17 cellular contexts compared by ENCODE assay signal in genomic region chr2:179193759-179194394, GRCh38.
A peak's percentile ranks its signal among the peaks of the same experiment; 100 is the strongest.
DNase-seq lines count a peak whose midpoint lies in the region; ATAC-seq and TF ChIP-seq lines count a peak whose summit lies in the region.
"Had no signal": no experiment of that assay in that cellular context is flagged by ENCODE, and none has a peak within 500 bp of the region (broad histone marks: within the 10 kb centered on the region; RNA-seq: fewer than 3 reads in every experiment).

No MANE protein-coding gene starts in this region.

- no peaks in the 10 kb centered on the region for H3F3A ChIP-seq in Loucy (ENCODE audit: low read depth)

- H3K9me3 Mint-ChIP-seq in endodermal cell, result peaks cover 58% of the 10 kb centered on the region
- peaks cover 96% of the 10 kb centered on the region for H3K9me3 Mint-ChIP-seq in nephron progenitor cell
- H3K9me3 Mint-ChIP-seq in activated T-cell treated with anti-CD3 and anti-CD28 coated beads, Interleukin-2, amount 50 U/mL, for 4 hours, result peaks cover 5% of the 10 kb centered on the region

- DNase-seq in CD1c-positive myeloid dendritic cell (ENCODE audit: extremely low spot score) (peak; percentile 0), endodermal cell (no peak), nephron progenitor cell (no peak), aorta (no peak), left colon (no peak)
- DNase-seq in activated T-cell treated with anti-CD3 and anti-CD28 coated beads, Interleukin-2, amount 50 U/mL, for 4 hours, result no peak
- DNase-seq: CD8-positive, alpha-beta T cell; DMS79; KG1; NCI-H1436 treated with DMSO at 0.1 percent for 48 hours; NCI-H2029 treated with DMSO at 0.1 percent for 48 hours; NCI-H2171 treated with DMSO at 0.1 percent for 48 hours; NCI-H446 treated with DMSO at 0.1 percent for 48 hours; NCI-H748 treated with DMSO at 0.1 percent for 48 hours had no signal

- H3K27ac ChIP-seq in endodermal cell (ENCODE audit: low read depth, low read length) (no peak overlapping the region), aorta (ENCODE audit: low read depth in 1 of 2, low read length in 2 of 2) (no peak overlapping the region)
- H3K27ac ChIP-seq: SK-N-MC had no signal

- no peak overlapping the region for H2AFZ ChIP-seq in Loucy (ENCODE audit: low read length)

- H4K20me1 ChIP-seq in Loucy (ENCODE audit: insufficient read depth, low read length, poor library complexity, severe bottlenecking), result no peaks in the 10 kb centered on the region

- intact Hi-C loops in aorta (cut with DNase I) (no loop called here), left colon (cut with DNase I, micrococcal nuclease) (no loop called here)

- H3K4me1 ChIP-seq in Loucy (ENCODE audit: insufficient read depth, low read length, poor library complexity, severe bottlenecking) (no peaks in the 10 kb centered on the region), endodermal cell (ENCODE audit: control insufficient read depth, insufficient read depth, low read length) (no peaks in the 10 kb centered on the region), aorta (ENCODE audit: control insufficient read depth in 1 of 2, insufficient read depth in 2 of 2, low read length in 2 of 2) (peaks cover 0 to 3% of the 10 kb centered on the region in 2 donors)

- H3K4me3 Mint-ChIP-seq in endodermal cell, result no peak overlapping the region
- no peak overlapping the region for H3K4me3 Mint-ChIP-seq in nephron progenitor cell
- H3K4me3 Mint-ChIP-seq in activated T-cell treated with anti-CD3 and anti-CD28 coated beads, Interleukin-2, amount 50 U/mL, for 4 hours, result no peak overlapping the region
- H3K4me3 Mint-ChIP-seq: CD8-positive, alpha-beta T cell had no signal

- peaks cover 26% of the 10 kb centered on the region for H3K36me3 ChIP-seq in Loucy (ENCODE audit: insufficient read depth, low read length)
- H3K36me3 ChIP-seq in endodermal cell (ENCODE audit: control insufficient read depth, insufficient read depth, low read length), result peaks cover 13% of the 10 kb centered on the region
- no peaks in the 10 kb centered on the region for H3K36me3 ChIP-seq in aorta (ENCODE audit: control insufficient read depth in 1 of 2, insufficient read depth in 2 of 2, low read length in 1 of 2)

- H3K4me1 Mint-ChIP-seq in endodermal cell, result no peaks in the 10 kb centered on the region
- no peaks in the 10 kb centered on the region for H3K4me1 Mint-ChIP-seq in nephron progenitor cell
- peaks cover 22% of the 10 kb centered on the region for H3K4me1 Mint-ChIP-seq in activated T-cell treated with anti-CD3 and anti-CD28 coated beads, Interleukin-2, amount 50 U/mL, for 4 hours (ENCODE audit: low read depth)

- TF ChIP-seq CTCF in Loucy (conservative IDR thresholded peaks at IDR 0.05; ENCODE audit: low read length), result 0 out of 2 replicates have a peak, but pooled peaks have one; percentile 15
- peak; percentile 44 for TF ChIP-seq CTCF in endodermal cell (conservative IDR thresholded peaks at IDR 0.05)
- TF ChIP-seq CTCF in nephron progenitor cell (IDR thresholded peaks at IDR 0.05), result no peak

- H3K79me2 ChIP-seq in Loucy (ENCODE audit: insufficient read depth, low read length), result peaks cover 60% of the 10 kb centered on the region

- ATAC-seq in activated T-cell treated with anti-CD3 and anti-CD28 coated beads, Interleukin-2, amount 50 U/mL, for 4 hours, result no peak
- no peak for ATAC-seq in aorta (ENCODE audit: low FRiP score)
- no peak for ATAC-seq in left colon
- ATAC-seq: CD8-positive, alpha-beta T cell; HCT116 had no signal

- H3K9ac ChIP-seq in Loucy (ENCODE audit: low read depth, low read length, poor library complexity, severe bottlenecking) (no peak overlapping the region), endodermal cell (ENCODE audit: extremely low read depth, low read length, poor library complexity, severe bottlenecking) (no peak overlapping the region)

- H3K9me2 ChIP-seq in Loucy (replicated peaks; ENCODE audit: low read depth, low read length), result no peaks in the 10 kb centered on the region

- no peak overlapping the region for H3K4me2 ChIP-seq in Loucy (ENCODE audit: low read depth, low read length, poor library complexity, severe bottlenecking)

- peaks cover 54% of the 10 kb centered on the region for H3K36me3 Mint-ChIP-seq in endodermal cell (ENCODE audit: low read depth)
- H3K36me3 Mint-ChIP-seq in nephron progenitor cell (ENCODE audit: low read depth), result peaks cover 94% of the 10 kb centered on the region
- peaks cover 12% of the 10 kb centered on the region for H3K36me3 Mint-ChIP-seq in activated T-cell treated with anti-CD3 and anti-CD28 coated beads, Interleukin-2, amount 50 U/mL, for 4 hours (ENCODE audit: insufficient read depth)

- H3K27me3 ChIP-seq in Loucy (ENCODE audit: insufficient read depth, low read length, poor library complexity, severe bottlenecking) (no peaks in the 10 kb centered on the region), endodermal cell (ENCODE audit: control insufficient read depth, insufficient read depth, low read length, poor library complexity, severe bottlenecking) (no peaks in the 10 kb centered on the region), aorta (ENCODE audit: control insufficient read depth in 1 of 2, insufficient read depth in 2 of 2, low read length in 1 of 2) (no peaks in the 10 kb centered on the region)

- WGBS in endodermal cell (ENCODE audit: insufficient coverage in 1 of 2, insufficient read length in 1 of 2), 2 experiments, result 89 to 91% methylated on average over 3 of the region's 3 CpGs
- WGBS in aorta, 2 donors, result 73 to 79% methylated on average over 3 of the region's 3 CpGs

- H3K4me3 ChIP-seq in Loucy (ENCODE audit: low read length, poor library complexity, severe bottlenecking) (no peak overlapping the region), endodermal cell (ENCODE audit: low read length) (peak overlapping the region; percentile 43), aorta (ENCODE audit: low read length in 2 of 2) (no peak overlapping the region)
- H3K4me3 ChIP-seq: SK-N-MC had no signal

- no peaks in the 10 kb centered on the region for H3K27me3 Mint-ChIP-seq in endodermal cell (ENCODE audit: insufficient read depth)
- H3K27me3 Mint-ChIP-seq in nephron progenitor cell (ENCODE audit: low read depth, poor library complexity), result no peaks in the 10 kb centered on the region
- H3K27me3 Mint-ChIP-seq in activated T-cell treated with anti-CD3 and anti-CD28 coated beads, Interleukin-2, amount 50 U/mL, for 4 hours (ENCODE audit: low read depth), result no peaks in the 10 kb centered on the region

- no peak overlapping the region for H3K27ac Mint-ChIP-seq in endodermal cell
- H3K27ac Mint-ChIP-seq in nephron progenitor cell, result peak overlapping the region; percentile 24
- H3K27ac Mint-ChIP-seq: CD8-positive, alpha-beta T cell had no signal

- H3K9me3 ChIP-seq in Loucy (ENCODE audit: insufficient read depth, low read depth, low read length), result peaks cover 12% of the 10 kb centered on the region; the same call in 1 of the 2 replicates
- H3K9me3 ChIP-seq in endodermal cell (ENCODE audit: control insufficient read depth, low read length), result peaks cover 46% of the 10 kb centered on the region
- no peaks in the 10 kb centered on the region for H3K9me3 ChIP-seq in aorta (ENCODE audit: control insufficient read depth, low read length)
